In genomic region chr7:121313793-121314676, GRCh38 we compare ENCODE assay signal across 9 cellular contexts. TPM values are rescaled to one million over a fixed set of nuclear protein-coding genes. Genes with fewer than 3 reads are reported as not detected.
A peak's percentile ranks its signal among the peaks of the same experiment; 100 is the strongest.
DNase-seq lines count a peak whose midpoint lies in the region; ATAC-seq and TF ChIP-seq lines count a peak whose summit lies in the region.
"Had no signal": no experiment of that assay in that cellular context is flagged by ENCODE, and none has a peak within 500 bp of the region (broad histone marks: within the 10 kb centered on the region; RNA-seq: fewer than 3 reads in every experiment).

No MANE protein-coding gene starts in this region.

- CTCF ChIA-PET in OCI-LY7 (lab: Charles Lee; ENCODE audit: unreplicated experiment): no interaction called here

- H3K27ac ChIP-seq in OCI-LY7 (ENCODE audit: low read depth, low read length, poor library complexity, severe bottlenecking): no peak overlapping the region

- H3K4me2 ChIP-seq in OCI-LY7 (ENCODE audit: low read length): peak overlapping the region; percentile 73

- H3K9me2 ChIP-seq in OCI-LY7 (ENCODE audit: insufficient read depth, low read length): no peaks in the 10 kb centered on the region

- TF ChIP-seq CTCF in OCI-LY7 (conservative IDR thresholded peaks at IDR 0.05; ENCODE audit: low read length): no peak

- H4K20me1 ChIP-seq in OCI-LY7 (ENCODE audit: insufficient read depth, low read length): no peaks in the 10 kb centered on the region

- H3K4me3 ChIP-seq in OCI-LY7 (ENCODE audit: low read depth, low read length, poor library complexity, severe bottlenecking): peak overlapping the region; percentile 49

- no peaks in the 10 kb centered on the region for H3K36me3 ChIP-seq in OCI-LY7 (ENCODE audit: insufficient read depth, low read length)

- ATAC-seq in GM21360 (IDR thresholded peaks at IDR 0.05; ENCODE audit: unreplicated experiment) (peak; percentile 92), HG03457 (IDR thresholded peaks at IDR 0.05; ENCODE audit: unreplicated experiment) (peak; percentile 88), left cardiac atrium (no peak)

- BruUV-seq in OCI-LY7 (replicated peaks; lab: Mats Ljungman, UMichigan): no TSS peak

- DNase-seq in AG20443 (ENCODE audit: low spot score) (peak; percentile 44), OCI-LY7 (ENCODE audit: low spot score) (peak; percentile 30), myocyte (ENCODE audit: low read depth) (peak; percentile 89), left cardiac atrium (no peak)
- no peak for DNase-seq in activated naive CD4-positive, alpha-beta T cell treated with Interleukin-2 at 50 U/mL for 16 hours
- DNase-seq in NK-92 treated with Interleukin-12 subunit alpha and Interleukin-12 subunit beta, amount 100 ng/mL, for 24 hours (lab: John Stamatoyannopoulos, UW): no peak
- DNase-seq: activated naive CD8-positive, alpha-beta T cell treated with anti-CD3 and anti-CD28 coated beads, Interleukin-2, amount 10 ng/mL, durations not matched to agents 7 days and 5 days had no signal

- peak overlapping the region; percentile 60 for H2AFZ ChIP-seq in OCI-LY7 (ENCODE audit: low read length)

- POLR2A ChIA-PET in OCI-LY7 (lab: Charles Lee): no interaction called here

- H3K4me1 ChIP-seq in OCI-LY7 (ENCODE audit: insufficient read depth, low read length, poor library complexity, severe bottlenecking): peaks cover 5% of the 10 kb centered on the region

- H3K9me3 ChIP-seq in OCI-LY7 (ENCODE audit: low read length): no peaks in the 10 kb centered on the region

- H3K79me2 ChIP-seq in OCI-LY7 (ENCODE audit: insufficient read depth, low read depth, low read length): no peaks in the 10 kb centered on the region

- intact Hi-C loops in OCI-LY7 (cut with micrococcal nuclease; ENCODE audit: unreplicated experiment) (no loop called here), left cardiac atrium (cut with DNase I) (no loop called here)

RNA-seq across cellular contexts. Expression of gene WNT16, which starts 14.8 kb away (rescaled TPM):
- total RNA-seq in OCI-LY7 (2014; rRNA removed; shearing (Covaris generic)): not detected in 2 replicates
- not detected in 2 replicates for total RNA-seq in OCI-LY7 (2022)
- total RNA-seq in myocyte: 0.05 TPM in 1 of 2 replicates, not detected in the other
- 0.06 TPM for polyA plus RNA-seq in myocyte (2012)
- not detected for total RNA-seq in left cardiac atrium
- total RNA-seq: activated naive CD8-positive, alpha-beta T cell treated with anti-CD3 and anti-CD28 coated beads, Interleukin-2, amount 10 ng/mL, durations not matched to agents 7 days and 5 days had no signal

Comparison
In these comparisons a context has a peak if more than half of its experiments do, and no peak if none do; other contexts are left out.
1. DNase-seq: peak in AG20443 (single experiment), OCI-LY7 (single experiment) and myocyte (single experiment); none in activated naive CD4-positive, alpha-beta T cell treated with Interleukin-2 at 50 U/mL for 16 hours (single experiment), left cardiac atrium (single experiment) and NK-92 treated with Interleukin-12 subunit alpha and Interleukin-12 subunit beta, amount 100 ng/mL, for 24 hours (single experiment).
2. ATAC-seq: peak in GM21360 (single experiment) and HG03457 (single experiment); none in left cardiac atrium (0 of 2).